In genomic region chr2:64781991-64782390, GRCh38 we compare ENCODE assay signal across 1 cellular context.
TF ChIP-seq lines count a peak whose summit lies in the region.

No MANE protein-coding gene starts in this region.

TF ChIP-seq in WTC11, 78 proteins besides CTCF, POLR2A, EP300 and RAD21 (continued from another document):
- TF ChIP-seq ATF6 (CRISPR knock-in tag; IDR thresholded peaks at IDR 0.05) = no peak
- no peak for TF ChIP-seq ETV6 (CRISPR knock-in tag; IDR thresholded peaks at IDR 0.05)
- TF ChIP-seq CBFB (CRISPR knock-in tag; IDR thresholded peaks at IDR 0.05; ENCODE audit: low read depth) = no peak
- TF ChIP-seq SP1 (CRISPR knock-in tag; conservative IDR thresholded peaks at IDR 0.05) = no peak
- TF ChIP-seq EMX1 (CRISPR knock-in tag; IDR thresholded peaks at IDR 0.05) = no peak
- TF ChIP-seq ARID4B (CRISPR knock-in tag; IDR thresholded peaks at IDR 0.05; ENCODE audit: borderline replicate concordance) = no peak
- TF ChIP-seq MLX (CRISPR knock-in tag; IDR thresholded peaks at IDR 0.05) = no peak
- TF ChIP-seq FOXJ3 (CRISPR knock-in tag; IDR thresholded peaks at IDR 0.05; ENCODE audit: borderline replicate concordance) = no peak
- TF ChIP-seq MAX (CRISPR knock-in tag; IDR thresholded peaks at IDR 0.05) = no peak
- TF ChIP-seq STAT6 (CRISPR knock-in tag; conservative IDR thresholded peaks at IDR 0.05; ENCODE audit: low read depth) = no peak
- no peak for TF ChIP-seq SOX15 (CRISPR knock-in tag; IDR thresholded peaks at IDR 0.05)
